7 cellular contexts compared by ENCODE assay signal in the genomic region with DNA sequence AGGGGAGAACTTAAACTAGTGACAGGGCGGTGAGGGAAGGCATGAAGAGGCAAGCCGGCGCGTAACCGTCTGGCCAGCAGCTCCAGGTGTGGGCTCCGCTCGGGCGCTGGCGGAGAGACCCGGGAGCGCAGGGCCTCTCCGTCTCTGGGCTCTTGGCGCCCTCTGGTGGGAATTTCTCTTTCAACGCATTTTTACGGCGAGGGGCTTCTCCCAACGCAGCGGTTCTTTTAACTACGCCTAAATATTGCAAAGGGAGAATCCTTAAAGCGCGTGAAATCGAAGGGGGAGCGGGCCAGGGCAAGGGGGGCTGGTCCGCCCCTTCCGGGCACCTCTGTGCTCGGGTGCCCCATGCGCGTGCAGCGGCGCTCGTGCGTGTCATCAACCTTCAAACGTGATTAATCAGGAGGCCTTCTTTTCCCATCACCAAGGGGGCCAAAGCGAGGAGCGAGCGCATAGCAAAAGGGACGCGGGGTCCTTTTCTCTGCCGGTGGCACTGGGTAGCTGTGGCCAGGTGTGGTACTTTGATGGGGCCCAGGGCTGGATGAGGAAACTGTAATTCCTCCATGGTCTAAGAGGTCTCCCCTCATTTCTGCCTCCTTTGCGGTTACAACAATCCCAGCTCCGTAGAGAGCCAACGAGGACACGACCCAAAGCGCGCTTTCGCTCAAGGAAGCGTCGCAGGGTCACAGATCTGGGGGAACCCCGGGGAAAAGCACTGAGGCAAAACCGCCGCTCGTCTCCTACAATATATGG. TPM values are rescaled to one million over a fixed set of nuclear protein-coding genes. Genes with fewer than 3 reads are reported as not detected.
A peak's percentile ranks its signal among the peaks of the same experiment; 100 is the strongest.
DNase-seq lines count a peak whose midpoint lies in the region; ATAC-seq and TF ChIP-seq lines count a peak whose summit lies in the region.

No MANE protein-coding gene starts in this region.

- CTCF ChIA-PET in activated naive CD4-positive, alpha-beta T cell treated with anti-CD3 and anti-CD28 coated beads for 36 hours (lab: Charles Lee): interaction anchor here (0.6 to 5.3 kb wide), 21 partner anchors 9 to 492 kb away, joined by 3 to 45 read pairs (median 4); a partner anchor contains a TSS

- no peaks in the 10 kb centered on the region for H3K36me3 ChIP-seq in heart left ventricle

- no peaks in the 10 kb centered on the region for H3K9me3 Mint-ChIP-seq in activated naive CD4-positive, alpha-beta T cell treated with anti-CD3 and anti-CD28 coated beads for 36 hours
- no peaks in the 10 kb centered on the region for H3K9me3 Mint-ChIP-seq in progenitor cell of endocrine pancreas (ENCODE audit: low read depth)

- WGBS in heart left ventricle, 4 donors: 1 to 2% (median 2%) methylated on average over 42 to 52 of the region's 52 CpGs

- DNase-seq in LoVo (ENCODE audit: low spot score) (peak; percentile 77), SHP77 (lab: John Stamatoyannopoulos, UW) (peak; percentile 5 to 61), heart left ventricle (peak in 4 of 5 donors; percentile 34 to 74 (median 51)), progenitor cell of endocrine pancreas (ENCODE audit: low spot score, unreplicated experiment) (peak; percentile 85)
- DNase-seq in activated naive CD4-positive, alpha-beta T cell treated with anti-CD3 and anti-CD28 coated beads for 36 hours: peak; percentile 77

- peaks cover 66 to 94% (median 80%) of the 10 kb centered on the region in 9 donors for H3K27me3 ChIP-seq in heart left ventricle

- TF ChIP-seq CTCF in GM12875 (IDR thresholded peaks at IDR 0.05; ENCODE audit: borderline replicate concordance, insufficient read depth, low read depth, low read length) (peak; percentile 80), heart left ventricle (IDR thresholded peaks at IDR 0.05) (peak; percentile 57 to 79 (median 69)), progenitor cell of endocrine pancreas (IDR thresholded peaks at IDR 0.05; ENCODE audit: unreplicated experiment) (peak; percentile 86)

- H3K4me1 ChIP-seq in heart left ventricle: peaks cover 13 to 65% (median 45%) of the 10 kb centered on the region in 12 donors

- H3K27ac Mint-ChIP-seq in activated naive CD4-positive, alpha-beta T cell treated with anti-CD3 and anti-CD28 coated beads for 36 hours: no peak overlapping the region
- H3K27ac Mint-ChIP-seq in progenitor cell of endocrine pancreas: no peak overlapping the region

- H3K27ac ChIP-seq in heart left ventricle: no peak overlapping the region

- peak overlapping the region; percentile 68 for H3K4me3 Mint-ChIP-seq in activated naive CD4-positive, alpha-beta T cell treated with anti-CD3 and anti-CD28 coated beads for 36 hours
- H3K4me3 Mint-ChIP-seq in progenitor cell of endocrine pancreas (ENCODE audit: low read depth): peak overlapping the region; percentile 40

- no peak for TF ChIP-seq POLR2A in heart left ventricle (IDR thresholded peaks at IDR 0.05)

- H3K36me3 Mint-ChIP-seq in activated naive CD4-positive, alpha-beta T cell treated with anti-CD3 and anti-CD28 coated beads for 36 hours (ENCODE audit: low read depth): no peaks in the 10 kb centered on the region
- H3K36me3 Mint-ChIP-seq in progenitor cell of endocrine pancreas (ENCODE audit: insufficient read depth): no peaks in the 10 kb centered on the region

- ATAC-seq in heart left ventricle: peak in 3 of 4 donors; percentile 58 to 78 (median 66)
- ATAC-seq in GM18858 (IDR thresholded peaks at IDR 0.05; ENCODE audit: unreplicated experiment): no peak

- peaks cover 43% of the 10 kb centered on the region for H3K4me1 Mint-ChIP-seq in activated naive CD4-positive, alpha-beta T cell treated with anti-CD3 and anti-CD28 coated beads for 36 hours (ENCODE audit: low read depth)
- peaks cover 24% of the 10 kb centered on the region for H3K4me1 Mint-ChIP-seq in progenitor cell of endocrine pancreas (ENCODE audit: low read depth)

- H3K4me3 ChIP-seq in GM12875 (ENCODE audit: low read depth, low read length) (peak overlapping the region; percentile 17), heart left ventricle (peak overlapping the region in 11 of 12 donors; percentile 10 to 56 (median 41))

- H3K9me3 ChIP-seq in heart left ventricle: no peaks in the 10 kb centered on the region

- intact Hi-C loops in activated naive CD4-positive, alpha-beta T cell treated with anti-CD3 and anti-CD28 coated beads for 36 hours (cut with micrococcal nuclease): loop anchor here (1.0 to 2.0 kb wide), 7 partner anchors 7 to 580 kb away; a partner anchor contains a TSS
- intact Hi-C loops in heart left ventricle (cut with DNase I): loop anchor here in 7 of 10 donors (1.0 to 10.0 kb wide), 7 partner anchors 407 to 581 kb away; no protein-coding TSS in a partner anchor

- H3K27me3 Mint-ChIP-seq in activated naive CD4-positive, alpha-beta T cell treated with anti-CD3 and anti-CD28 coated beads for 36 hours (ENCODE audit: low read depth): peaks cover 72% of the 10 kb centered on the region
- H3K27me3 Mint-ChIP-seq in progenitor cell of endocrine pancreas: peaks cover 83% of the 10 kb centered on the region

RNA-seq across cellular contexts. Expression of a gene that starts 0.8 kb away (rescaled TPM):
- under 1 TPM; 0.86 TPM for total RNA-seq in activated naive CD4-positive, alpha-beta T cell treated with anti-CD3 and anti-CD28 coated beads for 36 hours
- total RNA-seq in heart left ventricle (under 1 TPM in 3 of 9 donors, not detected in 6; 0.32 to 0.51 (median 0.37) TPM), progenitor cell of endocrine pancreas (0.27 and 0.43 TPM in 2 replicates)
- polyA plus RNA-seq in heart left ventricle: under 1 TPM in 1 of 2 donors, not detected in 1; 0.04 TPM

RNA-seq across cellular contexts. Expression of a gene that starts 45.7 kb away (rescaled TPM):
- total RNA-seq in activated naive CD4-positive, alpha-beta T cell treated with anti-CD3 and anti-CD28 coated beads for 36 hours: not detected
- total RNA-seq in heart left ventricle (1 to 10 TPM in 2 of 9 donors, under 1 TPM in 3, not detected in 4; 0.85 to 3.4 (median 0.98) TPM), progenitor cell of endocrine pancreas (0.91 and 1.1 TPM in 2 replicates)
- 1 to 10 TPM in 1 of 2 donors, under 1 TPM in 1; 0.22 to 1.9 TPM for polyA plus RNA-seq in heart left ventricle

Comparison
In these comparisons a context has a peak if more than half of its experiments do, and no peak if none do; other contexts are left out.
1. DNase-seq: peak in every context shown above with its lines; median percentile 85 in progenitor cell of endocrine pancreas; 77 in LoVo; 77 in activated naive CD4-positive, alpha-beta T cell treated with anti-CD3 and anti-CD28 coated beads for 36 hours; 51 in heart left ventricle; 33 in SHP77.